Comparison of ENCODE assay signal across 8 cellular contexts in genomic region chr10:70815504-70816219, GRCh38.
DNase-seq lines count a peak whose midpoint lies in the region; ATAC-seq and TF ChIP-seq lines count a peak whose summit lies in the region.

Gene SGPL1 (plus strand): TSS chr10:70815948. CDS start chr10:70816854, 906 bp downstream.

- H3K27me3 ChIP-seq in HUES6 (ENCODE audit: control insufficient read depth, insufficient read depth, low read length) (no peaks in the 10 kb centered on the region), RWPE2 (ENCODE audit: insufficient read depth, poor library complexity, severe bottlenecking) (no peaks in the 10 kb centered on the region)

- DNase-seq in DMS114 treated with DMSO at 0.1 percent for 48 hours (lab: John Stamatoyannopoulos, UW; ENCODE audit: unreplicated experiment) (peak; percentile 58), RWPE2 (ENCODE audit: low spot score) (peak; percentile 75), fibroblast of pulmonary artery (ENCODE audit: low read depth) (peak; percentile 78)
- DNase-seq in activated effector memory CD4-positive, alpha-beta T cell treated with Interleukin-2 at 50 U/mL for 16 hours: peak; percentile 77
- peak; percentile 92 for DNase-seq in stimulated activated naive CD8-positive, alpha-beta T cell treated with anti-CD3 and anti-CD28 coated beads, Interleukin-15, Interleukin-2, amounts not matched to agents 100 U/mL and 50 U/mL, for 24 hours

- H3K9ac ChIP-seq in HUES6 (ENCODE audit: low read length): peak within 1 kb of the TSS; percentile 83

- H3K9me3 Mint-ChIP-seq in nephron: no peaks in the 10 kb centered on the region

- no peaks in the 10 kb centered on the region for H3K27me3 Mint-ChIP-seq in nephron (ENCODE audit: low read depth)

- H3K4me1 Mint-ChIP-seq in nephron: peaks cover 20% of the 10 kb centered on the region

- H3K27ac Mint-ChIP-seq in nephron: peak within 1 kb of the TSS; percentile 96 to 97 (median 97)

- peak within 1 kb of the TSS; percentile 89 to 93 (median 93) for H3K4me3 Mint-ChIP-seq in nephron

- ATAC-seq in GM21381 (IDR thresholded peaks at IDR 0.05; ENCODE audit: unreplicated experiment) (peak; percentile 85), RWPE2 (ENCODE audit: low read depth) (peak; percentile 63)
- ATAC-seq in stimulated activated naive CD8-positive, alpha-beta T cell treated with anti-CD3 and anti-CD28 coated beads, Interleukin-15, Interleukin-2, amounts not matched to agents 100 U/mL and 50 U/mL, for 24 hours: peak; percentile 95

- H3K36me3 ChIP-seq in HUES6 (ENCODE audit: control insufficient read depth, insufficient read depth, low read length): peaks cover 26% of the 10 kb centered on the region
- peaks cover 37% of the 10 kb centered on the region for H3K36me3 ChIP-seq in RWPE2 (ENCODE audit: low read depth)

- TF ChIP-seq CTCF in RWPE2 (IDR thresholded peaks at IDR 0.05; ENCODE audit: poor library complexity, severe bottlenecking) (peak; percentile 98), fibroblast of pulmonary artery (IDR thresholded peaks at IDR 0.05; ENCODE audit: low read length, missing control alignments) (peak; percentile 63), nephron (IDR thresholded peaks at IDR 0.05; ENCODE audit: unreplicated experiment in 3 of 3) (peak; percentile 96 to 99 (median 97))

- H3K4me3 ChIP-seq in HUES6 (ENCODE audit: low read depth, low read length): peak within 1 kb of the TSS; percentile 97
- H3K4me3 ChIP-seq in RWPE2 (ENCODE audit: severe bottlenecking): peak within 1 kb of the TSS; percentile 59
- peak within 1 kb of the TSS; percentile 89 for H3K4me3 ChIP-seq in fibroblast of pulmonary artery (replicated peaks; ENCODE audit: low read depth, low read length)

- peaks cover 5% of the 10 kb centered on the region; the same call in 1 of the 2 replicates for H3K4me1 ChIP-seq in HUES6 (ENCODE audit: control insufficient read depth, insufficient read depth, low read length)
- H3K4me1 ChIP-seq in RWPE2 (ENCODE audit: insufficient read depth, poor library complexity, severe bottlenecking): peaks cover 6% of the 10 kb centered on the region

- peaks cover 19% of the 10 kb centered on the region for H3K36me3 Mint-ChIP-seq in nephron (ENCODE audit: low read depth)

- peak within 1 kb of the TSS; percentile 77; the same call in 1 of the 2 replicates for H3K27ac ChIP-seq in HUES6 (ENCODE audit: low read depth, low read length)
- H3K27ac ChIP-seq in RWPE2 (ENCODE audit: poor library complexity, severe bottlenecking): peak within 1 kb of the TSS; percentile 88

- H3K9me3 ChIP-seq in HUES6 (ENCODE audit: control insufficient read depth, insufficient read depth, low read depth, low read length): no peaks in the 10 kb centered on the region
- H3K9me3 ChIP-seq in RWPE2 (ENCODE audit: severe bottlenecking): no peaks in the 10 kb centered on the region

Comparison
In these comparisons a context has a peak if more than half of its experiments do, and no peak if none do; other contexts are left out.
1. Peak in every context shown above with its lines: DNase-seq, ATAC-seq, H3K4me3 ChIP-seq and H3K27ac ChIP-seq.